ENCODE assay signal across 8 cellular contexts in the genomic region with DNA sequence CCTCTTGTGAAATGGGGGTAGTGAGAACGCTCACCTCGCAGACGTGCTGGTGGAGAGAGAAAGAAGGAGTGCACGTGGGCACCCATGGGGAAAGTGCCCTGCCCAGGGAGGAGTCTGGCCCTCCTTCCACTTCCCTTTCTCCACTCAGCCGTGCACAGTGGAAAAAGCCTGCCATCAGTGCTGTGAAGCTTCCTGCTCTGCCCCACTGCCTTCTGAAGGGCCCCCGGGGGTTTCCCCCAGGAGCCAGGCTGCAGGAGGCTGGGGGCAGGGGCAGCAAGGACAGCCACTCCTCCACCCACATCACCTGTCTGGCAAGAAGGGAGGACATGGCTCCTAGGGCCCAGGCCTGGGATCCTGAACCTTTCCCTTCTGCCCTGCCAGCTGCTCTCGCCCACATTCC. TPM values are rescaled to one million over a fixed set of nuclear protein-coding genes. Genes with fewer than 3 reads are reported as not detected.
DNase-seq lines count a peak whose midpoint lies in the region; ATAC-seq and TF ChIP-seq lines count a peak whose summit lies in the region.

No MANE protein-coding gene starts in this region.

- peaks cover 0 to 4% of the 10 kb centered on the region in 2 donors for H3K4me1 ChIP-seq in adrenal gland (replicated peaks in 1 of 2)

- no peak overlapping the region for H3K4me3 ChIP-seq in adrenal gland

- H3K27ac ChIP-seq in adrenal gland, result no peak overlapping the region

- DNase-seq in NK-92 treated with Interleukin-12 subunit alpha and Interleukin-12 subunit beta, amount 100 ng/mL, for 24 hours (lab: John Stamatoyannopoulos, UW), result peak; percentile 26
- DNase-seq in NK-92 (lab: John Stamatoyannopoulos, UW; ENCODE audit: unreplicated experiment) (no peak), adrenal gland (no peak), GM10248 (ENCODE audit: extremely low spot score) (no peak)
- DNase-seq in activated CD4-positive, alpha-beta T cell treated with anti-CD3 and anti-CD28 coated beads, Interleukin-2, amount 50 U/mL, for 1 hour, result peak; percentile 19
- peak; percentile 71 for DNase-seq in stimulated activated CD4-positive, alpha-beta T cell treated with anti-CD3 and anti-CD28 coated beads, Interleukin-15, amount 100 ng/mL, for 24 hours

- H3K27me3 ChIP-seq in adrenal gland, result no peaks in the 10 kb centered on the region

- H3K36me3 ChIP-seq in adrenal gland (replicated peaks in 1 of 2), result no peaks in the 10 kb centered on the region

- ATAC-seq in HG03460 (IDR thresholded peaks at IDR 0.05; ENCODE audit: unreplicated experiment) (peak; percentile 71), HG02973 (IDR thresholded peaks at IDR 0.05; ENCODE audit: unreplicated experiment) (no peak)

- CTCF ChIA-PET in GM10248 (lab: Yijun Ruan, JAX), result interaction anchor here (24.4 kb wide), 1 partner anchor 159 kb away, joined by 899 read pairs; no protein-coding TSS in a partner anchor

- H3K9me3 ChIP-seq in adrenal gland (replicated peaks in 1 of 3), result no peaks in the 10 kb centered on the region

- POLR2A ChIA-PET in GM10248 (lab: Yijun Ruan, JAX), result no interaction called here

- intact Hi-C loops in adrenal gland (cut with DNase I), result no loop called here

- TF ChIP-seq CTCF in adrenal gland (IDR thresholded peaks at IDR 0.05), result no peak
- TF ChIP-seq CTCF in GM10248 (IDR thresholded peaks at IDR 0.05; ENCODE audit: control extremely low read depth, extremely low read depth, low read depth, missing control alignments), result no peak

- 65 to 76% (median 69%) methylated on average over 2 to 7 of the region's 7 CpGs for WGBS in adrenal gland, 4 donors

- TF ChIP-seq POLR2A in adrenal gland (IDR thresholded peaks at IDR 0.05), result no peak

RNA-seq across cellular contexts. Expression of gene TP53I11, which starts 7.6 kb away (rescaled TPM):
- 10 to 100 TPM; 28.3 to 55.7 (median 33.9) TPM for total RNA-seq in adrenal gland
- 10 to 100 TPM; 13.3 to 39.7 (median 14.7) TPM for polyA plus RNA-seq in adrenal gland

Comparison
In these comparisons a context has a peak if more than half of its experiments do, and no peak if none do; other contexts are left out.
1. DNase-seq: peak in NK-92 treated with Interleukin-12 subunit alpha and Interleukin-12 subunit beta, amount 100 ng/mL, for 24 hours (single experiment), activated CD4-positive, alpha-beta T cell treated with anti-CD3 and anti-CD28 coated beads, Interleukin-2, amount 50 U/mL, for 1 hour (single experiment) and stimulated activated CD4-positive, alpha-beta T cell treated with anti-CD3 and anti-CD28 coated beads, Interleukin-15, amount 100 ng/mL, for 24 hours (single experiment); none in NK-92 (single experiment), adrenal gland (0 of 7) and GM10248 (single experiment).